13 cellular contexts compared by ENCODE assay signal in genomic region chr6:16583151-16583762, GRCh38.
DNase-seq lines count a peak whose midpoint lies in the region; ATAC-seq and TF ChIP-seq lines count a peak whose summit lies in the region.
"Had no signal": no experiment of that assay in that cellular context is flagged by ENCODE, and none has a peak within 500 bp of the region (broad histone marks: within the 10 kb centered on the region; RNA-seq: fewer than 3 reads in every experiment).

No MANE protein-coding gene starts in this region.

- peaks cover 4% of the 10 kb centered on the region for H3K4me1 Mint-ChIP-seq in CD8-positive, alpha-beta T cell (ENCODE audit: low read depth)
- H3K4me1 Mint-ChIP-seq in CD14-positive monocyte, result peaks cover 22% of the 10 kb centered on the region

- H3K36me3 Mint-ChIP-seq in CD8-positive, alpha-beta T cell, result peaks cover 67% of the 10 kb centered on the region
- peaks cover 42 to 56% of the 10 kb centered on the region in 2 donors for H3K36me3 Mint-ChIP-seq in CD14-positive monocyte

- no peaks in the 10 kb centered on the region for H3K9me3 ChIP-seq in CD8-positive, alpha-beta T cell (ENCODE audit: low read length)
- H3K9me3 ChIP-seq in duodenal mucosa (ENCODE audit: control insufficient read depth in 1 of 2, low read length in 2 of 2), result no peaks in the 10 kb centered on the region
- no peaks in the 10 kb centered on the region for H3K9me3 ChIP-seq in ovary

- H3K36me3 ChIP-seq in CD8-positive, alpha-beta T cell (ENCODE audit: insufficient read depth, low read length), result no peaks in the 10 kb centered on the region
- H3K36me3 ChIP-seq in duodenal mucosa (ENCODE audit: control insufficient read depth in 1 of 2, insufficient read depth in 2 of 2, low read length in 2 of 2) (peaks cover 0 to 3% of the 10 kb centered on the region in 2 donors), ovary (no peaks in the 10 kb centered on the region)

- H3K27ac ChIP-seq in CD8-positive, alpha-beta T cell (ENCODE audit: low read depth, low read length), result no peak overlapping the region
- no peak overlapping the region for H3K27ac ChIP-seq in duodenal mucosa (ENCODE audit: low read depth, low read length)
- peak overlapping the region in 1 of 2 donors; percentile 23 for H3K27ac ChIP-seq in ovary
- H3K27ac ChIP-seq: RWPE1 had no signal

- H3K9me3 Mint-ChIP-seq in CD8-positive, alpha-beta T cell, result no peaks in the 10 kb centered on the region
- peaks cover 0 to 3% (median 0%) of the 10 kb centered on the region in 7 donors for H3K9me3 Mint-ChIP-seq in CD14-positive monocyte
- H3K9me3 Mint-ChIP-seq: activated CD8-positive, alpha-beta T cell treated with anti-CD3 and anti-CD28 coated beads for 36 hours had no signal

- H3K27me3 ChIP-seq in CD8-positive, alpha-beta T cell (ENCODE audit: insufficient read depth, low read length), result no peaks in the 10 kb centered on the region
- no peaks in the 10 kb centered on the region for H3K27me3 ChIP-seq in duodenal mucosa (ENCODE audit: control insufficient read depth in 1 of 2, insufficient read depth in 2 of 2, low read length in 2 of 2)
- no peaks in the 10 kb centered on the region for H3K27me3 ChIP-seq in ovary

- no peak overlapping the region for H3K4me3 Mint-ChIP-seq in CD8-positive, alpha-beta T cell
- no peak overlapping the region for H3K4me3 Mint-ChIP-seq in CD14-positive monocyte
- H3K4me3 Mint-ChIP-seq: activated CD8-positive, alpha-beta T cell treated with anti-CD3 and anti-CD28 coated beads for 36 hours had no signal

- H3K4me1 ChIP-seq in CD8-positive, alpha-beta T cell (ENCODE audit: insufficient read depth, low read length), result no peaks in the 10 kb centered on the region
- H3K4me1 ChIP-seq in duodenal mucosa (ENCODE audit: control insufficient read depth in 1 of 2, insufficient read depth in 2 of 2, low read length in 2 of 2) (peaks cover 15% of the 10 kb centered on the region in 2 donors), ovary (ENCODE audit: insufficient read depth) (peaks cover 5% of the 10 kb centered on the region)

- no peak for ATAC-seq in CD8-positive, alpha-beta T cell
- no peak for ATAC-seq in GM21360 (IDR thresholded peaks at IDR 0.05; ENCODE audit: unreplicated experiment)
- ATAC-seq: activated CD8-positive, alpha-beta T cell treated with anti-CD3 and anti-CD28 coated beads for 36 hours had no signal

- intact Hi-C loops in CD8-positive, alpha-beta T cell (cut with DNase I, micrococcal nuclease), result no loop called here
- intact Hi-C loops in ovary (cut with DNase I) (no loop called here), CD14-positive monocyte (cut with micrococcal nuclease) (loop anchor here in 1 of 2 donors (10.0 kb wide), 1 partner anchor 102 kb away; no protein-coding TSS in a partner anchor)

- H3K27me3 Mint-ChIP-seq in CD8-positive, alpha-beta T cell (ENCODE audit: low read depth), result no peaks in the 10 kb centered on the region
- peaks cover 0 to 2% (median 0%) of the 10 kb centered on the region in 3 donors for H3K27me3 Mint-ChIP-seq in CD14-positive monocyte (ENCODE audit: low read depth in 3 of 3)
- H3K27me3 Mint-ChIP-seq: activated CD8-positive, alpha-beta T cell treated with anti-CD3 and anti-CD28 coated beads for 36 hours had no signal

- no peak for TF ChIP-seq EP300 in ovary (IDR thresholded peaks at IDR 0.05)

- no peak for DNase-seq in CD8-positive, alpha-beta T cell
- no peak for DNase-seq in HEK293T (ENCODE audit: extremely low spot score)
- DNase-seq in ovary, result no peak
- DNase-seq in NCI-H187 treated with DMSO at 0.1 percent for 48 hours (lab: John Stamatoyannopoulos, UW), result no peak
- DNase-seq in AML-193 (lab: John Stamatoyannopoulos, UW), result no peak
- DNase-seq in CD14-positive monocyte (ENCODE audit: low spot score), result no peak
- DNase-seq: activated CD8-positive, alpha-beta T cell treated with anti-CD3 and anti-CD28 coated beads for 36 hours; activated naive CD4-positive, alpha-beta T cell treated with Interleukin-2 at 50 U/mL for 16 hours; stimulated activated CD4-positive, alpha-beta T cell treated with anti-CD3 and anti-CD28 coated beads, Interleukin-1b, Interleukin-23, amount 100 ng/mL, for 48 hours; T1000 had no signal

- H3K27ac Mint-ChIP-seq in CD8-positive, alpha-beta T cell, result peak overlapping the region; percentile 25
- no peak overlapping the region for H3K27ac Mint-ChIP-seq in CD14-positive monocyte
- H3K27ac Mint-ChIP-seq: activated CD8-positive, alpha-beta T cell treated with anti-CD3 and anti-CD28 coated beads for 36 hours had no signal

- no peak overlapping the region for H3K4me3 ChIP-seq in CD8-positive, alpha-beta T cell (ENCODE audit: low read depth, low read length)
- H3K4me3 ChIP-seq in duodenal mucosa (ENCODE audit: low read depth in 1 of 2, low read length in 2 of 2) (peak overlapping the region; percentile 62 to 76), ovary (peak overlapping the region; percentile 14)

- TF ChIP-seq CTCF in CD8-positive, alpha-beta T cell (IDR thresholded peaks at IDR 0.05), result no peak
- no peak for TF ChIP-seq CTCF in ovary (IDR thresholded peaks at IDR 0.05)
- TF ChIP-seq CTCF in CD14-positive monocyte (IDR thresholded peaks at IDR 0.05), result no peak

- TF ChIP-seq POLR2A in ovary (IDR thresholded peaks at IDR 0.05), result no peak

- CTCF ChIA-PET in CD8-positive, alpha-beta T cell (lab: Charles Lee), result interaction anchor here (0.5 to 0.9 kb wide), 2 partner anchors 31 to 39 kb away, joined by 3 read pairs; no protein-coding TSS in a partner anchor
- CTCF ChIA-PET in HEK293T (lab: Yijun Ruan, JAX), result no interaction called here

- POLR2A ChIA-PET in CD8-positive, alpha-beta T cell (lab: Charles Lee), result no interaction called here
- POLR2A ChIA-PET in HEK293T (lab: Yijun Ruan, JAX), result no interaction called here

- WGBS in ovary, 3 donors, result 55 to 64% (median 59%) methylated on average over 12 of the region's 12 CpGs

- H3K9ac ChIP-seq in duodenal mucosa (ENCODE audit: low read depth in 1 of 2, low read length in 2 of 2), result peak overlapping the region; percentile 11 to 68

TF ChIP-seq in HEK293T, 16 proteins besides CTCF, POLR2A, EP300 and RAD21:
- TF ChIP-seq FOXK2 (IDR thresholded peaks at IDR 0.05) (no peak), FOXM1 (IDR thresholded peaks at IDR 0.05; ENCODE audit: borderline replicate concordance) (no peak), NFRKB (IDR thresholded peaks at IDR 0.05) (no peak), CTBP1 (IDR thresholded peaks at IDR 0.05; ENCODE audit: borderline replicate concordance) (no peak), ELF4 (IDR thresholded peaks at IDR 0.05) (no peak), PKNOX1 (IDR thresholded peaks at IDR 0.05) (0 out of 2 replicates have a peak, but pooled peaks have one; percentile 0), LEF1 (IDR thresholded peaks at IDR 0.05; ENCODE audit: borderline replicate concordance) (no peak)
